8 cellular contexts compared by ENCODE assay signal in genomic region chr6:33426590-33427563, GRCh38. TPM values are rescaled to one million over a fixed set of nuclear protein-coding genes. Genes with fewer than 3 reads are reported as not detected.
DNase-seq lines count a peak whose midpoint lies in the region; ATAC-seq and TF ChIP-seq lines count a peak whose summit lies in the region.

No MANE protein-coding gene starts in this region.

- H4K20me1 ChIP-seq in MM.1S (ENCODE audit: insufficient read depth, low read length): no peaks in the 10 kb centered on the region

- H3F3A ChIP-seq in MM.1S (ENCODE audit: insufficient read depth, low read length): peaks cover 28% of the 10 kb centered on the region

- no peaks in the 10 kb centered on the region for H3K79me2 ChIP-seq in MM.1S (ENCODE audit: low read length)

- H3K4me1 ChIP-seq in CD4-positive, alpha-beta memory T cell (ENCODE audit: insufficient read depth, low read length): peaks cover 63% of the 10 kb centered on the region
- H3K4me1 ChIP-seq in MM.1S (ENCODE audit: low read length) (peaks cover 28% of the 10 kb centered on the region), body of pancreas (peaks cover 28% of the 10 kb centered on the region), lower lobe of right lung (peaks cover 59% of the 10 kb centered on the region), upper lobe of left lung (peaks cover 44 to 67% (median 59%) of the 10 kb centered on the region in 4 donors)

- CTCF ChIA-PET in CD4-positive, alpha-beta memory T cell (lab: Charles Lee; ENCODE audit: partially characterized antibody): interaction anchor here (0.6 to 2.6 kb wide), 5 partner anchors 11 to 157 kb away, joined by 3 to 26 read pairs (median 7); no protein-coding TSS in a partner anchor

- H3K4me3 Mint-ChIP-seq in CD4-positive, alpha-beta memory T cell: peak overlapping the region; percentile 84 to 99 (median 94)

- peak overlapping the region; percentile 33 for H2AFZ ChIP-seq in MM.1S (ENCODE audit: low read length)

- POLR2A ChIA-PET in CD4-positive, alpha-beta memory T cell (lab: Charles Lee; ENCODE audit: partially characterized antibody): interaction anchor here (0.8 to 4.7 kb wide), 15 partner anchors 10 to 178 kb away, joined by 3 to 64 read pairs (median 14); partner anchors contain the start of genes B3GALT4, BAK1, CUTA and KIFC1

- no peaks in the 10 kb centered on the region for H3K36me3 ChIP-seq in CD4-positive, alpha-beta memory T cell (ENCODE audit: insufficient read depth, low read length)
- H3K36me3 ChIP-seq in MM.1S (replicated peaks; ENCODE audit: insufficient read depth, low read length) (no peaks in the 10 kb centered on the region), body of pancreas (replicated peaks in 1 of 2; ENCODE audit: insufficient read depth in 1 of 2, low read depth in 2 of 2) (no peaks in the 10 kb centered on the region), lower lobe of right lung (no peaks in the 10 kb centered on the region), upper lobe of left lung (no peaks in the 10 kb centered on the region)

- H3K27ac ChIP-seq in CD4-positive, alpha-beta memory T cell (ENCODE audit: low read depth, low read length): peak overlapping the region; percentile 90
- H3K27ac ChIP-seq in MM.1S (ENCODE audit: low read length) (peak overlapping the region; percentile 52; the same call in 1 of the 2 replicates), body of pancreas (peak overlapping the region; percentile 21 to 92 (median 85)), lower lobe of right lung (peak overlapping the region; percentile 90), upper lobe of left lung (peak overlapping the region; percentile 84 to 97 (median 94))

- no peaks in the 10 kb centered on the region for H3K27me3 ChIP-seq in CD4-positive, alpha-beta memory T cell (ENCODE audit: insufficient read depth, low read length)
- H3K27me3 ChIP-seq in MM.1S (replicated peaks; ENCODE audit: insufficient read depth, low read length) (peaks cover 24% of the 10 kb centered on the region), body of pancreas (no peaks in the 10 kb centered on the region), lower lobe of right lung (ENCODE audit: low read depth) (no peaks in the 10 kb centered on the region), upper lobe of left lung (no peaks in the 10 kb centered on the region)

- peak overlapping the region; percentile 96 to 100 (median 98) for H3K27ac Mint-ChIP-seq in CD4-positive, alpha-beta memory T cell

- peak overlapping the region; percentile 61; the same call in 1 of the 2 replicates for H3K9ac ChIP-seq in MM.1S (ENCODE audit: low read length)

- WGBS in body of pancreas, 2 donors: 4 to 10% methylated on average over 13 of the region's 13 CpGs
- WGBS in upper lobe of left lung, 2 donors: 4% methylated on average over 13 of the region's 13 CpGs

- H3K4me2 ChIP-seq in MM.1S (ENCODE audit: low read depth, low read length): peak overlapping the region; percentile 90

- peaks cover 0 to 10% of the 10 kb centered on the region in 2 donors for H3K36me3 Mint-ChIP-seq in CD4-positive, alpha-beta memory T cell

- no peaks in the 10 kb centered on the region for H3K9me3 ChIP-seq in CD4-positive, alpha-beta memory T cell (ENCODE audit: control insufficient read depth in 1 of 2, low read length in 2 of 2)
- no peaks in the 10 kb centered on the region for H3K9me3 ChIP-seq in MM.1S (replicated peaks; ENCODE audit: insufficient read depth, low read length)
- no peaks in the 10 kb centered on the region for H3K9me3 ChIP-seq in body of pancreas
- H3K9me3 ChIP-seq in lower lobe of right lung: no peaks in the 10 kb centered on the region
- H3K9me3 ChIP-seq in upper lobe of left lung: no peaks in the 10 kb centered on the region

- intact Hi-C loops in CD4-positive, alpha-beta memory T cell (cut with micrococcal nuclease): loop anchor here (1.0 kb wide), 2 partner anchors 9 to 36 kb away; partner anchors contain the start of genes CUTA and KIFC1
- intact Hi-C loops in body of pancreas (cut with DNase I): no loop called here
- intact Hi-C loops in lower lobe of right lung (cut with DNase I): no loop called here

- ATAC-seq in body of pancreas: no peak
- ATAC-seq in lower lobe of right lung: no peak
- ATAC-seq in upper lobe of left lung (ENCODE audit: low FRiP score in 2 of 2): no peak
- ATAC-seq in HG03442 (IDR thresholded peaks at IDR 0.05; ENCODE audit: unreplicated experiment): no peak

- H3K4me3 ChIP-seq in CD4-positive, alpha-beta memory T cell (ENCODE audit: low read length in 2 of 2): peak overlapping the region; percentile 48 to 63
- peak overlapping the region; percentile 80 for H3K4me3 ChIP-seq in MM.1S (ENCODE audit: low read length)
- no peak overlapping the region for H3K4me3 ChIP-seq in body of pancreas
- peak overlapping the region; percentile 72 for H3K4me3 ChIP-seq in lower lobe of right lung
- peak overlapping the region; percentile 36 to 69 (median 60) for H3K4me3 ChIP-seq in upper lobe of left lung

- TF ChIP-seq POLR2A in body of pancreas (IDR thresholded peaks at IDR 0.05) (no peak), upper lobe of left lung (IDR thresholded peaks at IDR 0.05) (no peak)

- peak; percentile 45 to 77 (median 54) for DNase-seq in CD4-positive, alpha-beta memory T cell
- no peak for DNase-seq in MM.1S
- no peak for DNase-seq in body of pancreas
- no peak for DNase-seq in lower lobe of right lung
- DNase-seq in upper lobe of left lung: no peak
- DNase-seq in stimulated activated CD4-positive, alpha-beta T cell treated with anti-CD3 and anti-CD28 coated beads, Interleukin-4, amount 100 ng/mL, for 1 hour: no peak
- no peak for DNase-seq in GM03348 (ENCODE audit: low spot score)

- peaks cover 59 to 95% (median 66%) of the 10 kb centered on the region in 4 donors for H3K4me1 Mint-ChIP-seq in CD4-positive, alpha-beta memory T cell

- no peak for TF ChIP-seq EP300 in upper lobe of left lung (IDR thresholded peaks at IDR 0.05)

- no peaks in the 10 kb centered on the region for H3K9me2 ChIP-seq in MM.1S (replicated peaks; ENCODE audit: insufficient read depth, low read length)

- H3K27me3 Mint-ChIP-seq in CD4-positive, alpha-beta memory T cell: no peaks in the 10 kb centered on the region

- no peak for TF ChIP-seq CTCF in MM.1S (IDR thresholded peaks at IDR 0.05; ENCODE audit: low read length)
- TF ChIP-seq CTCF in body of pancreas (IDR thresholded peaks at IDR 0.05): no peak
- TF ChIP-seq CTCF in lower lobe of right lung (IDR thresholded peaks at IDR 0.05): no peak
- no peak for TF ChIP-seq CTCF in upper lobe of left lung (IDR thresholded peaks at IDR 0.05)

- peaks cover 0 to 2% (median 0%) of the 10 kb centered on the region in 8 donors for H3K9me3 Mint-ChIP-seq in CD4-positive, alpha-beta memory T cell

RNA-seq across cellular contexts. Expression of gene SYNGAP1, which starts 7.0 kb away (rescaled TPM):
- total RNA-seq in CD4-positive, alpha-beta memory T cell: 10 to 100 TPM; 47.8 to 48.0 TPM
- 1 to 10 TPM in 1 of 2 donors, not detected in 1; 1.9 TPM for polyA plus RNA-seq in CD4-positive, alpha-beta memory T cell
- 1 to 10 TPM; 5.4 to 5.6 TPM for total RNA-seq in body of pancreas
- total RNA-seq in lower lobe of right lung: 21.6 TPM
- 10 to 100 TPM in 5 of 6 donors, 1 to 10 TPM in 1; 8.2 to 57.6 (median 19.5) TPM for total RNA-seq in upper lobe of left lung

RNA-seq across cellular contexts. Expression of gene CUTA, which starts 9.0 kb away (rescaled TPM):
- total RNA-seq in CD4-positive, alpha-beta memory T cell: 100 to 1,000 TPM; 210 to 217 TPM
- 100 to 1,000 TPM; 371 to 407 TPM for polyA plus RNA-seq in CD4-positive, alpha-beta memory T cell
- 100 to 1,000 TPM in 1 of 2 donors, 10 to 100 TPM in 1; 87.7 to 126 TPM for total RNA-seq in body of pancreas
- 153 TPM for total RNA-seq in lower lobe of right lung
- 100 to 1,000 TPM in 4 of 6 donors, 10 to 100 TPM in 2; 53.4 to 171 (median 112) TPM for total RNA-seq in upper lobe of left lung

RNA-seq across cellular contexts. Expression of gene PHF1, which starts 16.1 kb away (rescaled TPM):
- total RNA-seq in CD4-positive, alpha-beta memory T cell: 100 to 1,000 TPM; 220 TPM
- 10 to 100 TPM; 61.2 to 81.8 TPM for polyA plus RNA-seq in CD4-positive, alpha-beta memory T cell
- total RNA-seq in body of pancreas (10 to 100 TPM; 58.3 to 73.9 TPM), lower lobe of right lung (69.7 TPM), upper lobe of left lung (100 to 1,000 TPM in 1 of 6 donors, 10 to 100 TPM in 5; 61.7 to 150 (median 65.5) TPM)

RNA-seq across cellular contexts. Expression of gene ZBTB9, which starts 27.5 kb away (rescaled TPM):
- total RNA-seq in CD4-positive, alpha-beta memory T cell: 10 to 100 TPM; 12.1 to 12.8 TPM
- 10 to 100 TPM in 1 of 2 donors, 1 to 10 TPM in 1; 5.7 to 11.5 TPM for polyA plus RNA-seq in CD4-positive, alpha-beta memory T cell
- total RNA-seq in body of pancreas (1 to 10 TPM; 1.8 to 5.3 TPM), lower lobe of right lung (9.5 TPM), upper lobe of left lung (1 to 10 TPM; 3.2 to 8.7 (median 6.1) TPM)

RNA-seq across cellular contexts. Expression of gene KIFC1, which starts 35.3 kb away (rescaled TPM):
- under 1 TPM; 0.61 to 0.69 TPM for total RNA-seq in CD4-positive, alpha-beta memory T cell
- polyA plus RNA-seq in CD4-positive, alpha-beta memory T cell: under 1 TPM in 1 of 2 donors, not detected in 1; 0.54 TPM
- total RNA-seq in body of pancreas (under 1 TPM in 1 of 2 donors, not detected in 1; 0.66 TPM), lower lobe of right lung (2.7 TPM), upper lobe of left lung (10 to 100 TPM in 1 of 6 donors, 1 to 10 TPM in 5; 1.2 to 11.8 (median 4.4) TPM)

Comparison
In these comparisons a context has a peak if more than half of its experiments do, and no peak if none do; other contexts are left out.
1. DNase-seq: peak in CD4-positive, alpha-beta memory T cell (5 of 5); none in MM.1S (single experiment), body of pancreas (0 of 4), lower lobe of right lung (single experiment), upper lobe of left lung (0 of 2), stimulated activated CD4-positive, alpha-beta T cell treated with anti-CD3 and anti-CD28 coated beads, Interleukin-4, amount 100 ng/mL, for 1 hour (single experiment) and GM03348 (single experiment).
2. H3K4me3 ChIP-seq: peak in CD4-positive, alpha-beta memory T cell (2 of 2), MM.1S (single experiment), lower lobe of right lung (single experiment) and upper lobe of left lung (4 of 4); none in body of pancreas (0 of 2).
3. Peak in every context shown above with its lines, with median percentiles within 50 percentile points of each other: H3K27ac ChIP-seq.